ENCODE assay signal across 25 cellular contexts in the genomic region with DNA sequence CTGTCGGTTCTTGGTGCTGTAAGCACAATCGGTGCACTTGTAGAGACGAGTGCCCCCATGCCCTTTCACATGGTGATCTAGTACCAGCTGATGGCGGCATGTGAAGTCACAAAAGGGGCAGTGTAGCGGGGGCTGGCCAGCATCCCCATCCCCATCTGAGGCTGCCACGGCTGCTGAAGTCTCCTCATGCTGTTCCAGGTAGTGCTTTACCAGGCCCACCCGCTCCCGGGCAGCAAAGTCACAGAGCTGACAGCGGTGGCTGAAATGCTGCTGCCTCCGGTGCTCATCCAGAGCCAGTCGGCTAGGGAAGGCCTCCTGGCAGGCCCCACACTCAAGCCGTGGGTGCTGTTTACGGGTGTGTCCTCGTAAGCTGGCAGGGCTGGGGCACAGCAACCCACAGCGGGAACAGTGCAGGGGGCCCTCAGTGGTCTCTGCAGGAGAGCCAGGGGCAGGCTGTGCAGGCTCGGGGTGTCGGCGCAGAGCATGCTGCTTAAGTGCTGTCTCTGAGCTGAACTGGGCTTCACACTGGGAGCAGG.
"Had no signal": no experiment of that assay in that cellular context is flagged by ENCODE, and none has a peak within 500 bp of the region (broad histone marks: within the 10 kb centered on the region; RNA-seq: fewer than 3 reads in every experiment).

No MANE protein-coding gene starts in this region.

- ATAC-seq: activated CD8-positive, alpha-beta T cell treated with anti-CD3 and anti-CD28 coated beads for 36 hours; activated T-cell treated with anti-CD3 and anti-CD28 coated beads, Interleukin-2, amount 50 U/mL, for 72 hours had no signal

- H3K4me2 ChIP-seq: SK-N-SH had no signal

- H3K4me3 Mint-ChIP-seq: activated CD8-positive, alpha-beta T cell treated with anti-CD3 and anti-CD28 coated beads for 36 hours; activated naive CD4-positive, alpha-beta T cell treated with anti-CD3 and anti-CD28 coated beads, Interleukin-2, amount 10 ng/mL, durations not matched to agents 7 days and 5 days; activated naive CD8-positive, alpha-beta T cell treated with anti-CD3 and anti-CD28 coated beads for 36 hours; activated T-cell treated with anti-CD3 and anti-CD28 coated beads, Interleukin-2, amount 50 U/mL, for 72 hours had no signal

- H3K27ac Mint-ChIP-seq: activated CD8-positive, alpha-beta T cell treated with anti-CD3 and anti-CD28 coated beads for 36 hours; activated naive CD4-positive, alpha-beta T cell treated with anti-CD3 and anti-CD28 coated beads, Interleukin-2, amount 10 ng/mL, durations not matched to agents 7 days and 5 days; activated naive CD8-positive, alpha-beta T cell treated with anti-CD3 and anti-CD28 coated beads for 36 hours; activated T-cell treated with anti-CD3 and anti-CD28 coated beads, Interleukin-2, amount 50 U/mL, for 72 hours; activated T-helper 2 cell treated with anti-CD3 and anti-CD28 coated beads, Interferon-gamma antibody, Interleukin-2, Interleukin-4, amounts not matched to agents 10 μg/mL and 5 μg/mL and 100 μg/mL, durations not matched to agents 14 hours and 24 hours and 36 hours had no signal

- H3K9me3 Mint-ChIP-seq: activated CD8-positive, alpha-beta T cell treated with anti-CD3 and anti-CD28 coated beads for 36 hours; activated naive CD4-positive, alpha-beta T cell treated with anti-CD3 and anti-CD28 coated beads, Interleukin-2, amount 10 ng/mL, durations not matched to agents 7 days and 5 days; activated naive CD8-positive, alpha-beta T cell treated with anti-CD3 and anti-CD28 coated beads for 36 hours; activated T-cell treated with anti-CD3 and anti-CD28 coated beads, Interleukin-2, amount 50 U/mL, for 72 hours; activated T-helper 2 cell treated with anti-CD3 and anti-CD28 coated beads, Interferon-gamma antibody, Interleukin-2, Interleukin-4, amounts not matched to agents 10 μg/mL and 5 μg/mL and 100 μg/mL, durations not matched to agents 14 hours and 24 hours and 36 hours had no signal

- H3K4me1 Mint-ChIP-seq: activated naive CD4-positive, alpha-beta T cell treated with anti-CD3 and anti-CD28 coated beads, Interleukin-2, amount 10 ng/mL, durations not matched to agents 7 days and 5 days had no signal

- H3K27me3 Mint-ChIP-seq: activated CD8-positive, alpha-beta T cell treated with anti-CD3 and anti-CD28 coated beads for 36 hours; activated naive CD4-positive, alpha-beta T cell treated with anti-CD3 and anti-CD28 coated beads, Interleukin-2, amount 10 ng/mL, durations not matched to agents 7 days and 5 days; activated naive CD8-positive, alpha-beta T cell treated with anti-CD3 and anti-CD28 coated beads for 36 hours had no signal

- H3K4me3 ChIP-seq: cardiac muscle cell, Peyer's patch, SJCRH30 had no signal

- H3K9me3 ChIP-seq: Peyer's patch, SJCRH30, SK-N-SH had no signal

- H3K27me3 ChIP-seq: brain microvascular endothelial cell, cardiac muscle cell, Peyer's patch, SJCRH30 had no signal

- H3K9ac ChIP-seq: SK-N-SH had no signal

- H3K4me1 ChIP-seq: Peyer's patch, SJCRH30 had no signal

- DNase-seq: activated CD4-positive, alpha-beta T cell treated with anti-CD3 and anti-CD28 coated beads, Interleukin-2, amount 50 U/mL, for 1 hour; activated CD4-positive, CD25-positive, alpha-beta regulatory T cell; activated CD8-positive, alpha-beta memory T cell treated with anti-CD3 and anti-CD28 coated beads, Interleukin-2, amount 50 U/mL, for 4 hours; activated CD8-positive, alpha-beta T cell treated with anti-CD3 and anti-CD28 coated beads for 36 hours; activated gamma-delta T cell treated with Interleukin-2 at 50 U/mL for 16 hours; activated naive CD4-positive, alpha-beta T cell treated with anti-CD3 and anti-CD28 coated beads, Interleukin-2, amount 10 ng/mL, durations not matched to agents 7 days and 5 days; activated naive CD8-positive, alpha-beta T cell treated with anti-CD3 and anti-CD28 coated beads for 36 hours; activated T-cell treated with anti-CD3 and anti-CD28 coated beads, Interleukin-2, amount 50 U/mL, for 72 hours; brain microvascular endothelial cell; Karpas-422; MM.1S; NCI-H1105; NCI-H1436; NCI-H1694 treated with DMSO at 0.1 percent for 48 hours; NCI-H2029 treated with DMSO at 0.1 percent for 48 hours; NCI-H345; NCI-H510A; Peyer's patch; Right ventricle myocardium superior; SJCRH30; SK-N-SH; T-helper 1 cell had no signal

- H3K27ac ChIP-seq: brain microvascular endothelial cell, cardiac muscle cell, Peyer's patch, SJCRH30, VCaP had no signal
